1 cellular context compared by ENCODE assay signal in genomic region chr12:132585177-132585576, GRCh38.
TF ChIP-seq lines count a peak whose summit lies in the region.

No MANE protein-coding gene starts in this region.

TF ChIP-seq in HepG2, 621 proteins besides CTCF, POLR2A, EP300 and RAD21:
- TF ChIP-seq ATF4 (CRISPR knock-in tag; IDR thresholded peaks at IDR 0.05): no peak
- peak; percentile 45 for TF ChIP-seq AGO2 (optimal IDR thresholded peaks at IDR 0.05; ENCODE audit: low read depth, low read length)
TF ChIP-seq in HepG2: peak in this region for 1.
